Comparison of ENCODE assay signal across 8 cellular contexts in the genomic region with DNA sequence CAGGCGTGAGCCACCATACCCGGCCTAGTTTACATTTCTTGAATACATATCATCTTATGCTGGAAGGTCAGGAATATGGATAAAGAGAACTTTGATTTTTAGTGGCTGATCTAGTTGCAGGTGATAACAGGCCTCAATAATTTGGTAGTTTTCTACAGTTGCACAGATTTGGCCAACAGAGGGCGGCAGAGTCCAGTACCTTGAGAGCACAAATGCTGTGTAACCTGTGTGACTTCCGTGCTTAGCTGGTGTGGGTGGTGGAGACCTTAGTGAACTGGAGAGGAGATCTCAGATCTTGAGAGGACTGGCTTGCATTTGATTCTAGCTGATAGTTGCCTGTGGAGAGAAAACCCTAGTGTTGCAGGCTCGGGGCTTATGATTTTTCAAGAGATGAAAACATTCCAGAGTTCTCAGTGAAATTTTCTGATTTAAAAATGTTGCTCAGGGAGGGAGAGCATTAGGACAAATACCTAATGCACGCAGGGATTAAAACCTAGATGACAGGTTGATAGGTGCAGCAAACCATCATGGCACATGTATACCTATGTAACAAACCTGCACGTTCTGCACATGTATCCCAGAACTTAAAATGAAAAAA. TPM values are rescaled to one million over a fixed set of nuclear protein-coding genes. Genes with fewer than 3 reads are reported as not detected.
DNase-seq lines count a peak whose midpoint lies in the region; ATAC-seq lines count a peak whose summit lies in the region.

No MANE protein-coding gene starts in this region.

- H3K4me3 Mint-ChIP-seq in T-cell, result no peak overlapping the region

- H3K27me3 Mint-ChIP-seq in T-cell, result no peaks in the 10 kb centered on the region

- H3K27ac Mint-ChIP-seq in T-cell, result no peak overlapping the region

- CTCF ChIA-PET in T-cell (lab: Charles Lee), result interaction anchor here (0.6 to 2.9 kb wide), 21 partner anchors 9 to 830 kb away, joined by 3 to 45 read pairs (median 5); no protein-coding TSS in a partner anchor

- DNase-seq in activated gamma-delta T cell treated with Interleukin-2 at 50 U/mL for 16 hours, result peak; percentile 70
- no peak for DNase-seq in activated gamma-delta T cell (lab: John Stamatoyannopoulos, UW)
- DNase-seq in NCI-H1417 (lab: John Stamatoyannopoulos, UW), result peak; percentile 49 to 81 (median 74)
- DNase-seq in T-cell, result peak; percentile 42 to 74 (median 66)
- peak; percentile 23 for DNase-seq in amniotic stem cell (lab: John Stamatoyannopoulos, UW)
- peak; percentile 30 to 55 for DNase-seq in hippocampal formation (lab: John Stamatoyannopoulos, UW)
- DNase-seq in smooth muscle cell of the brain vasculature (ENCODE audit: low read depth, low spot score), result peak; percentile 15

- ATAC-seq in HG02840 (IDR thresholded peaks at IDR 0.05; ENCODE audit: low FRiP score, unreplicated experiment), result peak; percentile 88
- ATAC-seq in T-cell (replicated peaks in 1 of 4), result peak; percentile 80 to 86 (median 86)

- POLR2A ChIA-PET in T-cell (lab: Charles Lee), result no interaction called here

- H3K4me1 Mint-ChIP-seq in T-cell, result peaks cover 4 to 8% (median 4%) of the 10 kb centered on the region in 3 donors

- no peaks in the 10 kb centered on the region for H3K36me3 Mint-ChIP-seq in T-cell

- H3K9me3 Mint-ChIP-seq in T-cell, result no peaks in the 10 kb centered on the region

RNA-seq across cellular contexts. Expression of a gene that starts 17.4 kb away (rescaled TPM):
- not detected for total RNA-seq in T-cell
